1 cellular context compared by ENCODE assay signal in the genomic region with DNA sequence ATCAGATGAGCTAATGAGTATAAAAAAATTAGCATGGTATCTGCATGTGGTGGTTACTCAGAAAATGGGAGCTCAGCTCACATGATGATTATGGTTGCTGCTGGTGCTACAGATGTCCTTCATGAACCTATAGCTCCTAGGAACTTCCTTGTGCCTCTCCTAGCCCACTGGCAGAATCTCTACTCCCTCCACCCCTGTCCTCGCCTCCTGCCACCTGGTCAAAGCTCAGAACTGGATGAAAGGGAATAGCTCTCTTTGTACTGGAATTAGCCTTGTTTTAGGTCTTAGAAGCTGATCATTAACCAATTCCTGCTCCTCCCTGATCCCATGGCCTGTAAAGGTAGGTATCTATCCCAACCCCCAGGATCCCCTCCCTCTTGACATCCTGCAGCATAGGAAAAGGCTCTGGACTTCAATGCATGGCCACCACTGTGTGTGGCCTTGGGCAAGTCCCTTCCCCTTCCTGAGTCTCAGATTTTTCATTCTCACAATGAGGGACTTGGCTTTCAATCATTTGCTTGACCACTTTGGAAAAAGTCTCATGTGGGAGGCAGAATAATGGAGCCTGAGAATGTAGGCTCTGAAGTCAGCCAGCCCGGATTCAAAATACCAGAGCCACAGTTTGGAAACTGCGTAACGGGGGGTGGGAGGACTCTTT.
A peak's percentile ranks its signal among the peaks of the same experiment; 100 is the strongest.
TF ChIP-seq lines count a peak whose summit lies in the region.

No MANE protein-coding gene starts in this region.

TF ChIP-seq in HepG2, 621 proteins besides CTCF, POLR2A, EP300 and RAD21 (continued from another document and continues in another):
- TF ChIP-seq, protein P1, sequence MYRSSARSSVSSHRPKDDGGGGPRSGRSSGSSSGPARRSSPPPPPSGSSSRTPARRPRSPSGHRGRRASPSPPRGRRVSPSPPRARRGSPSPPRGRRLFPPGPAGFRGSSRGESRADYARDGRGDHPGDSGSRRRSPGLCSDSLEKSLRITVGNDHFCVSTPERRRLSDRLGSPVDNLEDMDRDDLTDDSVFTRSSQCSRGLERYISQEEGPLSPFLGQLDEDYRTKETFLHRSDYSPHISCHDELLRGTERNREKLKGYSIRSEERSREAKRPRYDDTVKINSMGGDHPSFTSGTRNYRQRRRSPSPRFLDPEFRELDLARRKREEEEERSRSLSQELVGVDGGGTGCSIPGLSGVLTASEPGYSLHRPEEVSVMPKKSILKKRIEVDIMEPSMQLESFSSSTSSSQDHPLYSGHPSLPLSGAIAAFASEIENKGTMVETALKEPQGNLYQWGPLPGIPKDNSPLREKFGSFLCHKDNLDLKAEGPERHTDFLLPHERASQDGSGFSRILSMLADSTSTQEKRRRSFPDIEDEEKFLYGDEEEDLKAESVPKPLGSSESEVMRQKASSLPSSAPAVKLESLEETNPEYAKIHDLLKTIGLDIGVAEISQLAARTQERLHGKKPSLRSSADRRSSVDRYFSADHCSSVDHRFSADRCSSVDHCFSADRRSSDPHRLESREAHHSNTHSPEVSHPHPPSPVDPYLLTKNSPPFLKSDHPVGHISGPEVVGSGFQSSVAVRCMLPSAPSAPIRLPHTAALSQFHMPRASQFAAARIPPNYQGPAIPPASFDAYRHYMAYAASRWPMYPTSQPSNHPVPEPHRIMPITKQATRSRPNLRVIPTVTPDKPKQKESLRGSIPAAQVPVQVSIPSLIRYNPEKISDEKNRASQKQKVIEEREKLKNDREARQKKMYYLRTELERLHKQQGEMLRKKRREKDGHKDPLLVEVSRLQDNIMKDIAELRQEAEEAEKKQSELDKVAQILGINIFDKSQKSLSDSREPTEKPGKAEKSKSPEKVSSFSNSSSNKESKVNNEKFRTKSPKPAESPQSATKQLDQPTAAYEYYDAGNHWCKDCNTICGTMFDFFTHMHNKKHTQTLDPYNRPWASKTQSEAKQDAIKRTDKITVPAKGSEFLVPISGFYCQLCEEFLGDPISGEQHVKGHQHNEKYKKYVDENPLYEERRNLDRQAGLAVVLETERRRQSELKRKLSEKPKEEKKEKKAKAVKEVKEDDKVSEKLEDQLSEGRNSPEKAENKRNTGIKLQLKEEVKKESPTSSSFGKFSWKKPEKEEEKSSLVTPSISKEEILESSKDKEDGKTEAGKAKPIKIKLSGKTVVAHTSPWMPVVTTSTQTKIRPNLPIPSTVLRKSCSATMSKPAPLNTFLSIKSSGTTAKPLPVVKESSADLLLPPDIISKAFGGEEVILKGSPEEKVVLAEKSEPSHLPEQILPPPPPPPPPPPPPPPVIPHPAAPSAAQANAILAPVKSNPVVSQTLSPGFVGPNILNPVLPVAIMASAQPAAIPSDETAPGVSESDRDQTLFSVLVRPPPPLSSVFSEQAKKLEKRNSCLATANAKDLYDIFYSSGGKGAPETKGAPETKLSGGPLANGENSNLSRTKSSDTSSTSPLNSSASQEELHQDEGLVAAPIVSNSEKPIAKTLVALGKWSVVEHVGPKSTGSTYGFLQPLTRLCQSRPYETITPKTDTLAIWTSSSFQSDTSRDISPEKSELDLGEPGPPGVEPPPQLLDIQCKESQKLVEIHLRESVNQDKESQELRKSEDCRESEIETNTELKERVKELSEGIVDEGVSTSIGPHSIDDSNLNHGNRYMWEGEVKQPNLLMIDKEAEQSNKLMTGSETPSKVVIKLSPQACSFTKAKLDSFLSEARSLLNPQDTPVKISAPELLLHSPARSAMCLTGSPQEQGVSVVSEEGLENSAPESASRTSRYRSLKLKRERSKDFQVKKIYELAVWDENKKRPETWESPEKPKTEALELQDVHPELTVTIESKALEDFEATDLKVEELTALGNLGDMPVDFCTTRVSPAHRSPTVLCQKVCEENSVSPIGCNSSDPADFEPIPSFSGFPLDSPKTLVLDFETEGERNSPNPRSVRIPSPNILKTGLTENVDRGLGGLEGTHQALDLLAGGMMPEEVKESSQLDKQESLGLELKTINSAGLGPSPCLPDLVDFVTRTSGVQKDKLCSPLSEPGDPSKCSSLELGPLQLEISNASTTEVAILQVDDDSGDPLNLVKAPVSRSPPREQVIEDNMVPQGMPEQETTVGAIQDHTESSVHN (CRISPR knock-in tag; IDR thresholded peaks at IDR 0.05): no peak
- TF ChIP-seq, protein P2, sequence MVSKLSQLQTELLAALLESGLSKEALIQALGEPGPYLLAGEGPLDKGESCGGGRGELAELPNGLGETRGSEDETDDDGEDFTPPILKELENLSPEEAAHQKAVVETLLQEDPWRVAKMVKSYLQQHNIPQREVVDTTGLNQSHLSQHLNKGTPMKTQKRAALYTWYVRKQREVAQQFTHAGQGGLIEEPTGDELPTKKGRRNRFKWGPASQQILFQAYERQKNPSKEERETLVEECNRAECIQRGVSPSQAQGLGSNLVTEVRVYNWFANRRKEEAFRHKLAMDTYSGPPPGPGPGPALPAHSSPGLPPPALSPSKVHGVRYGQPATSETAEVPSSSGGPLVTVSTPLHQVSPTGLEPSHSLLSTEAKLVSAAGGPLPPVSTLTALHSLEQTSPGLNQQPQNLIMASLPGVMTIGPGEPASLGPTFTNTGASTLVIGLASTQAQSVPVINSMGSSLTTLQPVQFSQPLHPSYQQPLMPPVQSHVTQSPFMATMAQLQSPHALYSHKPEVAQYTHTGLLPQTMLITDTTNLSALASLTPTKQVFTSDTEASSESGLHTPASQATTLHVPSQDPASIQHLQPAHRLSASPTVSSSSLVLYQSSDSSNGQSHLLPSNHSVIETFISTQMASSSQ (IDR thresholded peaks at IDR 0.05; ENCODE audit: low read depth): peak; percentile 99
- TF ChIP-seq, protein P2 (CRISPR knock-in tag; IDR thresholded peaks at IDR 0.05; ENCODE audit: borderline replicate concordance): peak; percentile 100
- TF ChIP-seq FOXK1 (CRISPR knock-in tag; IDR thresholded peaks at IDR 0.05; ENCODE audit: borderline replicate concordance, low read depth) (no peak), ZNF776 (CRISPR knock-in tag; IDR thresholded peaks at IDR 0.05) (no peak), MLX (CRISPR knock-in tag; IDR thresholded peaks at IDR 0.05) (peak; percentile 93), ZNF121 (CRISPR knock-in tag; IDR thresholded peaks at IDR 0.05) (no peak), ZNF484 (CRISPR knock-in tag; IDR thresholded peaks at IDR 0.05; ENCODE audit: borderline replicate concordance, low read depth) (no peak), ZNF557 (CRISPR knock-in tag; IDR thresholded peaks at IDR 0.05) (no peak), IKZF4 (CRISPR knock-in tag; IDR thresholded peaks at IDR 0.05; ENCODE audit: borderline replicate concordance, low read depth, not compliant biosample characterization) (peak; percentile 44), ZNF589 (CRISPR knock-in tag; conservative IDR thresholded peaks at IDR 0.05) (peak; percentile 85; the same call in 1 of the 2 replicates), NCOR1 (IDR thresholded peaks at IDR 0.05; ENCODE audit: borderline replicate concordance, low read length) (peak; percentile 93), ZNF891 (CRISPR knock-in tag; IDR thresholded peaks at IDR 0.05) (peak; percentile 11; the same call in 1 of the 2 replicates), WIZ (CRISPR knock-in tag; IDR thresholded peaks at IDR 0.05) (no peak), ZNF441 (CRISPR knock-in tag; IDR thresholded peaks at IDR 0.05; ENCODE audit: borderline replicate concordance) (peak; percentile 16; the same call in 1 of the 2 replicates), ZSCAN29 (CRISPR knock-in tag; conservative IDR thresholded peaks at IDR 0.05) (0 out of 2 replicates have a peak, but pooled peaks have one; percentile 35), MEF2D (CRISPR knock-in tag; IDR thresholded peaks at IDR 0.05) (peak; percentile 98), NR3C1 (CRISPR knock-in tag; IDR thresholded peaks at IDR 0.05) (no peak), SMC3 (IDR thresholded peaks at IDR 0.05; ENCODE audit: low read length) (no peak), CCDC6 (CRISPR knock-in tag; IDR thresholded peaks at IDR 0.05) (0 out of 2 replicates have a peak, but pooled peaks have one; percentile 33), BHLHE40 (IDR thresholded peaks at IDR 0.05; ENCODE audit: low read length) (no peak), IKZF1 (IDR thresholded peaks at IDR 0.05) (no peak), YEATS2 (CRISPR knock-in tag; IDR thresholded peaks at IDR 0.05; ENCODE audit: borderline replicate concordance) (peak; percentile 20; the same call in 1 of the 2 replicates), GZF1 (CRISPR knock-in tag; IDR thresholded peaks at IDR 0.05) (no peak; the same call in 1 of the 2 replicates), PAX8 (CRISPR knock-in tag; IDR thresholded peaks at IDR 0.05; ENCODE audit: borderline replicate concordance) (no peak), ZNF160 (CRISPR knock-in tag; IDR thresholded peaks at IDR 0.05) (no peak), KLF15 (CRISPR knock-in tag; IDR thresholded peaks at IDR 0.05; ENCODE audit: borderline replicate concordance) (no peak), FOXK2 (IDR thresholded peaks at IDR 0.05) (no peak), ZNF547 (CRISPR knock-in tag; IDR thresholded peaks at IDR 0.05) (peak; percentile 32; the same call in 1 of the 2 replicates), NR2F6 (IDR thresholded peaks at IDR 0.05) (peak; percentile 80), NR2F6 (CRISPR knock-in tag; IDR thresholded peaks at IDR 0.05) (peak; percentile 92), ZNF7 (CRISPR knock-in tag; IDR thresholded peaks at IDR 0.05) (0 out of 2 replicates have a peak, but pooled peaks have one; percentile 7), SALL1 (CRISPR knock-in tag; IDR thresholded peaks at IDR 0.05) (peak; percentile 97), TCF7 (IDR thresholded peaks at IDR 0.05; ENCODE audit: low read depth) (peak; percentile 93), ZNF577 (CRISPR knock-in tag; IDR thresholded peaks at IDR 0.05; ENCODE audit: borderline replicate concordance, low read depth) (no peak), ZNF451 (CRISPR knock-in tag; IDR thresholded peaks at IDR 0.05) (peak; percentile 44; the same call in 1 of the 2 replicates), ZNF335 (CRISPR knock-in tag; IDR thresholded peaks at IDR 0.05) (peak; percentile 86; the same call in 1 of the 2 replicates), ZZZ3 (CRISPR knock-in tag; IDR thresholded peaks at IDR 0.05; ENCODE audit: borderline replicate concordance) (no peak), RBM22 (optimal IDR thresholded peaks at IDR 0.05; ENCODE audit: low read length) (no peak), TSC22D2 (CRISPR knock-in tag; IDR thresholded peaks at IDR 0.05; ENCODE audit: borderline replicate concordance) (0 out of 2 replicates have a peak, but pooled peaks have one; percentile 12), HMG20B (CRISPR knock-in tag; conservative IDR thresholded peaks at IDR 0.05) (peak; percentile 89), ZNF180 (CRISPR knock-in tag; IDR thresholded peaks at IDR 0.05; ENCODE audit: borderline replicate concordance, low read depth) (no peak), ELF3 (CRISPR knock-in tag; IDR thresholded peaks at IDR 0.05) (peak; percentile 96), CREM (IDR thresholded peaks at IDR 0.05) (peak; percentile 83), CREM (CRISPR knock-in tag; IDR thresholded peaks at IDR 0.05) (no peak), ONECUT2 (CRISPR knock-in tag; IDR thresholded peaks at IDR 0.05) (no peak; the same call in 1 of the 2 replicates), ARHGAP35 (CRISPR knock-in tag; IDR thresholded peaks at IDR 0.05; ENCODE audit: borderline replicate concordance) (no peak), ZNF331 (CRISPR knock-in tag; IDR thresholded peaks at IDR 0.05) (peak; percentile 95), ZNF558 (CRISPR knock-in tag; IDR thresholded peaks at IDR 0.05; ENCODE audit: borderline replicate concordance) (no peak), GABPA (IDR thresholded peaks at IDR 0.05; ENCODE audit: low read depth, low read length) (no peak), GABPA (CRISPR knock-in tag; IDR thresholded peaks at IDR 0.05; ENCODE audit: low read depth) (peak; percentile 49), ZFP1 (CRISPR knock-in tag; IDR thresholded peaks at IDR 0.05) (peak; percentile 90; the same call in 1 of the 2 replicates), ZNF720 (CRISPR knock-in tag; IDR thresholded peaks at IDR 0.05) (no peak), ZSCAN31 (CRISPR knock-in tag; IDR thresholded peaks at IDR 0.05; ENCODE audit: low read depth) (peak; percentile 77; the same call in 1 of the 2 replicates), ZNF605 (CRISPR knock-in tag; IDR thresholded peaks at IDR 0.05) (peak; percentile 91; the same call in 1 of the 2 replicates)
- TF ChIP-seq, protein P3, sequence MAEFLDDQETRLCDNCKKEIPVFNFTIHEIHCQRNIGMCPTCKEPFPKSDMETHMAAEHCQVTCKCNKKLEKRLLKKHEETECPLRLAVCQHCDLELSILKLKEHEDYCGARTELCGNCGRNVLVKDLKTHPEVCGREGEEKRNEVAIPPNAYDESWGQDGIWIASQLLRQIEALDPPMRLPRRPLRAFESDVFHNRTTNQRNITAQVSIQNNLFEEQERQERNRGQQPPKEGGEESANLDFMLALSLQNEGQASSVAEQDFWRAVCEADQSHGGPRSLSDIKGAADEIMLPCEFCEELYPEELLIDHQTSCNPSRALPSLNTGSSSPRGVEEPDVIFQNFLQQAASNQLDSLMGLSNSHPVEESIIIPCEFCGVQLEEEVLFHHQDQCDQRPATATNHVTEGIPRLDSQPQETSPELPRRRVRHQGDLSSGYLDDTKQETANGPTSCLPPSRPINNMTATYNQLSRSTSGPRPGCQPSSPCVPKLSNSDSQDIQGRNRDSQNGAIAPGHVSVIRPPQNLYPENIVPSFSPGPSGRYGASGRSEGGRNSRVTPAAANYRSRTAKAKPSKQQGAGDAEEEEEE (CRISPR knock-in tag; IDR thresholded peaks at IDR 0.05; ENCODE audit: borderline replicate concordance): 0 out of 2 replicates have a peak, but pooled peaks have one; percentile 54
- TF ChIP-seq, protein P4, sequence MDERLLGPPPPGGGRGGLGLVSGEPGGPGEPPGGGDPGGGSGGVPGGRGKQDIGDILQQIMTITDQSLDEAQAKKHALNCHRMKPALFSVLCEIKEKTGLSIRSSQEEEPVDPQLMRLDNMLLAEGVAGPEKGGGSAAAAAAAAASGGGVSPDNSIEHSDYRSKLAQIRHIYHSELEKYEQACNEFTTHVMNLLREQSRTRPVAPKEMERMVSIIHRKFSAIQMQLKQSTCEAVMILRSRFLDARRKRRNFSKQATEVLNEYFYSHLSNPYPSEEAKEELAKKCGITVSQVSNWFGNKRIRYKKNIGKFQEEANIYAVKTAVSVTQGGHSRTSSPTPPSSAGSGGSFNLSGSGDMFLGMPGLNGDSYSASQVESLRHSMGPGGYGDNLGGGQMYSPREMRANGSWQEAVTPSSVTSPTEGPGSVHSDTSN (CRISPR knock-in tag; IDR thresholded peaks at IDR 0.05): no peak
